In genomic region chr14:71597955-71598659, GRCh38 we compare ENCODE assay signal across 11 cellular contexts.
A peak's percentile ranks its signal among the peaks of the same experiment; 100 is the strongest.
DNase-seq lines count a peak whose midpoint lies in the region; ATAC-seq lines count a peak whose summit lies in the region.
"Had no signal": no experiment of that assay in that cellular context is flagged by ENCODE, and none has a peak within 500 bp of the region (broad histone marks: within the 10 kb centered on the region; RNA-seq: fewer than 3 reads in every experiment).

No MANE protein-coding gene starts in this region.

- peak; percentile 75 for ATAC-seq in GM18868 (IDR thresholded peaks at IDR 0.05; ENCODE audit: unreplicated experiment)
- peak; percentile 80 for ATAC-seq in HG02642 (IDR thresholded peaks at IDR 0.05; ENCODE audit: poor library complexity, unreplicated experiment)
- ATAC-seq in memory B cell (ENCODE audit: low read depth) = peak; percentile 100
- ATAC-seq in Right ventricle myocardium superior (ENCODE audit: poor library complexity) = no peak
- ATAC-seq: right lobe of liver had no signal

- DNase-seq in MV-4-11 (lab: John Stamatoyannopoulos, UW) (peak; percentile 81), memory B cell (ENCODE audit: low spot score in 2 of 2) (peak in 1 of 2 donors; percentile 34), Right ventricle myocardium superior (no peak), H4 (ENCODE audit: low spot score) (no peak)
- no peak for DNase-seq in stimulated activated CD4-positive, alpha-beta T cell treated with anti-CD3 and anti-CD28 coated beads, Interleukin-4, amount 100 ng/mL, for 4 hours
- DNase-seq in stimulated activated naive CD4-positive, alpha-beta T cell (lab: John Stamatoyannopoulos, UW) = no peak
- DNase-seq: colonic mucosa, NCI-H1092 treated with DMSO at 0.1 percent for 48 hours, right lobe of liver had no signal

- H3K4me1 Mint-ChIP-seq in memory B cell = peaks cover 16% of the 10 kb centered on the region

- peak overlapping the region; percentile 96 for H3K27ac Mint-ChIP-seq in memory B cell

- H3K4me3 Mint-ChIP-seq in memory B cell = peak overlapping the region; percentile 54

- intact Hi-C loops in Right ventricle myocardium superior (cut with DNase I) = no loop called here

- H3K27me3 Mint-ChIP-seq in memory B cell = no peaks in the 10 kb centered on the region

- H3K36me3 Mint-ChIP-seq in memory B cell = peaks cover 41% of the 10 kb centered on the region

- peaks cover 12% of the 10 kb centered on the region for H3K9me3 Mint-ChIP-seq in memory B cell
